In genomic region chr10:114289096-114289436, GRCh38 we compare ENCODE assay signal across 27 cellular contexts. TPM values are rescaled to one million over a fixed set of nuclear protein-coding genes. Genes with fewer than 3 reads are reported as not detected.
"Had no signal": no experiment of that assay in that cellular context is flagged by ENCODE, and none has a peak within 500 bp of the region (broad histone marks: within the 10 kb centered on the region; RNA-seq: fewer than 3 reads in every experiment).

No MANE protein-coding gene starts in this region.

- H3K4me3 Mint-ChIP-seq: activated CD4-positive, alpha-beta memory T cell treated with anti-CD3 and anti-CD28 coated beads, Interleukin-2, amount 10 ng/mL, durations not matched to agents 7 days and 5 days; activated CD4-positive, alpha-beta T cell treated with anti-CD3 and anti-CD28 coated beads, Interleukin-2, amount 10 ng/mL, durations not matched to agents 24 days and 14 days; activated T-cell treated with anti-CD3 and anti-CD28 coated beads, Interleukin-2, amount 50 U/mL, for 24 hours; dendritic cell treated with granulocyte-macrophage colony-stimulating factor and Interleukin-4, amounts not matched to agents 40 ng/mL and 50 ng/mL, for 4 days; endodermal cell; nephron progenitor cell; T-helper 17 cell had no signal

- H3K27ac ChIP-seq: esophagus squamous epithelium, heart right ventricle, ovary, prostate gland, transverse colon, uterus had no signal

- DNase-seq: activated CD4-positive, alpha-beta memory T cell treated with anti-CD3 and anti-CD28 coated beads, Interleukin-2, amount 10 ng/mL, durations not matched to agents 7 days and 5 days; activated CD4-positive, alpha-beta T cell treated with anti-CD3 and anti-CD28 coated beads, Interleukin-2, amount 10 ng/mL, durations not matched to agents 24 days and 14 days; activated CD4-positive, CD25-positive, alpha-beta regulatory T cell treated with anti-CD3 and anti-CD28 coated beads, Interleukin-2, amount 50 U/mL, for 72 hours; activated CD8-positive, alpha-beta memory T cell treated with anti-CD3 and anti-CD28 coated beads, Interleukin-2, amount 50 U/mL, for 48 hours; activated gamma-delta T cell treated with Interleukin-2 at 50 U/mL for 16 hours; activated naive CD4-positive, alpha-beta T cell treated with anti-CD3 and anti-CD28 coated beads, Interleukin-2, amount 50 U/mL, for 16 hours; activated T-cell treated with anti-CD3 and anti-CD28 coated beads, Interleukin-2, amount 50 U/mL, for 24 hours; amniotic stem cell; central memory CD4-positive, alpha-beta T cell; endodermal cell; esophagus squamous epithelium; foreskin melanocyte; heart right ventricle; left colon; mucosa of descending colon; nephron progenitor cell; retina; stimulated activated naive CD4-positive, alpha-beta T cell treated with Interleukin-2 at 50 U/mL for 16 hours; T-helper 17 cell; T1000; transverse colon; uterus had no signal

- H3K27me3 Mint-ChIP-seq: activated CD4-positive, alpha-beta memory T cell treated with anti-CD3 and anti-CD28 coated beads, Interleukin-2, amount 10 ng/mL, durations not matched to agents 7 days and 5 days; activated CD4-positive, alpha-beta T cell treated with anti-CD3 and anti-CD28 coated beads, Interleukin-2, amount 10 ng/mL, durations not matched to agents 24 days and 14 days; activated T-cell treated with anti-CD3 and anti-CD28 coated beads, Interleukin-2, amount 50 U/mL, for 24 hours; dendritic cell treated with granulocyte-macrophage colony-stimulating factor and Interleukin-4, amounts not matched to agents 40 ng/mL and 50 ng/mL, for 4 days had no signal

- H3K9me3 Mint-ChIP-seq: activated CD4-positive, alpha-beta memory T cell treated with anti-CD3 and anti-CD28 coated beads, Interleukin-2, amount 10 ng/mL, durations not matched to agents 7 days and 5 days; activated CD4-positive, alpha-beta T cell treated with anti-CD3 and anti-CD28 coated beads, Interleukin-2, amount 10 ng/mL, durations not matched to agents 24 days and 14 days; activated T-cell treated with anti-CD3 and anti-CD28 coated beads, Interleukin-2, amount 50 U/mL, for 24 hours; dendritic cell treated with granulocyte-macrophage colony-stimulating factor and Interleukin-4, amounts not matched to agents 40 ng/mL and 50 ng/mL, for 4 days; endodermal cell; nephron progenitor cell had no signal

- H3K4me1 ChIP-seq: prostate gland, transverse colon, uterus had no signal

- H3K27ac Mint-ChIP-seq: activated CD4-positive, alpha-beta memory T cell treated with anti-CD3 and anti-CD28 coated beads, Interleukin-2, amount 10 ng/mL, durations not matched to agents 7 days and 5 days; activated CD4-positive, alpha-beta T cell treated with anti-CD3 and anti-CD28 coated beads, Interleukin-2, amount 10 ng/mL, durations not matched to agents 24 days and 14 days; activated T-cell treated with anti-CD3 and anti-CD28 coated beads, Interleukin-2, amount 50 U/mL, for 24 hours; dendritic cell treated with granulocyte-macrophage colony-stimulating factor and Interleukin-4, amounts not matched to agents 40 ng/mL and 50 ng/mL, for 4 days; endodermal cell; T-helper 17 cell had no signal

- H3K4me3 ChIP-seq: esophagus squamous epithelium, heart right ventricle, lung, mucosa of descending colon, ovary, prostate gland, transverse colon, uterus had no signal

- ATAC-seq: left colon, mucosa of descending colon, T-helper 17 cell had no signal

- H3K4me1 Mint-ChIP-seq: nephron progenitor cell, T-helper 17 cell had no signal

- H3K27me3 ChIP-seq: esophagus squamous epithelium, heart right ventricle, ovary, transverse colon, uterus had no signal

- H3K9me3 ChIP-seq: esophagus squamous epithelium, heart right ventricle, mucosa of descending colon, ovary, prostate gland, transverse colon, uterus had no signal

- H3K36me3 ChIP-seq: esophagus squamous epithelium, heart right ventricle, ovary, prostate gland, transverse colon, uterus had no signal

RNA-seq across cellular contexts. Expression of gene VWA2, which starts 50.0 kb away (rescaled TPM):
- total RNA-seq: activated CD4-positive, alpha-beta memory T cell treated with anti-CD3 and anti-CD28 coated beads, Interleukin-2, amount 10 ng/mL, durations not matched to agents 7 days and 5 days; activated CD4-positive, alpha-beta T cell treated with anti-CD3 and anti-CD28 coated beads, Interleukin-2, amount 10 ng/mL, durations not matched to agents 24 days and 14 days; glomerular endothelial cell; T-helper 17 cell had no signal
